ENCODE assay signal across 21 cellular contexts in the genomic region with DNA sequence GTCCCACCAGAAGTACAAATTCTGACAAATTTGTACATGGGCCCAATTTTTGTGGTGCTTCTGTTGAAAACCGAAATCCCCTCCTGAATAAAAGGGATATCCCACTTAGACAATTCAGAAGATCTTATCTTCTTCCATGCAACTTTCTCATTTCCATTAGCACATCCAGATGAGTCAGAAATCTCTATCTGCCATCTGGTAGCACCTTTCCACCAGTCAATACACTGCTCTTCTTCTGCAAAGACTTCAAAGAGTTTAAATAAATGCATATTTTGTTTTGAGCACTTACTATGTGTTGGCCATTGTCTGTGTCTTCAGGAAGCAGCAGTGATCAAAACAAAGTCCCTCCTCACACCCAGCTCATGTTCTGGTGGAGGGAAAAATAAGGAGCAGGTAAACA. TPM values are rescaled to one million over a fixed set of nuclear protein-coding genes. Genes with fewer than 3 reads are reported as not detected.
A peak's percentile ranks its signal among the peaks of the same experiment; 100 is the strongest.
DNase-seq lines count a peak whose midpoint lies in the region; ATAC-seq lines count a peak whose summit lies in the region.
"Had no signal": no experiment of that assay in that cellular context is flagged by ENCODE, and none has a peak within 500 bp of the region (broad histone marks: within the 10 kb centered on the region; RNA-seq: fewer than 3 reads in every experiment).

No MANE protein-coding gene starts in this region.

- peak overlapping the region; percentile 27 for H3K4me3 Mint-ChIP-seq in activated naive CD8-positive, alpha-beta T cell
- H3K4me3 Mint-ChIP-seq in activated naive CD8-positive, alpha-beta T cell treated with anti-CD3 and anti-CD28 coated beads for 36 hours = no peak overlapping the region
- peak overlapping the region; percentile 4 for H3K4me3 Mint-ChIP-seq in activated naive CD8-positive, alpha-beta T cell treated with anti-CD3 and anti-CD28 coated beads, Interleukin-2, amount 50 U/mL, for 24 hours
- no peak overlapping the region for H3K4me3 Mint-ChIP-seq in stimulated activated naive CD8-positive, alpha-beta T cell treated with anti-CD3 and anti-CD28 coated beads, Interleukin-15, amount 100 ng/mL, for 72 hours
- H3K4me3 Mint-ChIP-seq: H9 had no signal

- H3K4me1 Mint-ChIP-seq in activated naive CD8-positive, alpha-beta T cell (ENCODE audit: low read depth) = peaks cover 40% of the 10 kb centered on the region
- H3K4me1 Mint-ChIP-seq in activated naive CD8-positive, alpha-beta T cell treated with anti-CD3 and anti-CD28 coated beads for 36 hours = peaks cover 26% of the 10 kb centered on the region
- H3K4me1 Mint-ChIP-seq in activated naive CD8-positive, alpha-beta T cell treated with anti-CD3 and anti-CD28 coated beads, Interleukin-2, amount 50 U/mL, for 24 hours = peaks cover 58% of the 10 kb centered on the region
- peaks cover 36% of the 10 kb centered on the region for H3K4me1 Mint-ChIP-seq in stimulated activated naive CD8-positive, alpha-beta T cell treated with anti-CD3 and anti-CD28 coated beads, Interleukin-15, amount 100 ng/mL, for 72 hours
- H3K4me1 Mint-ChIP-seq: H9 had no signal

- no peaks in the 10 kb centered on the region for H3K9me3 Mint-ChIP-seq in activated naive CD8-positive, alpha-beta T cell (ENCODE audit: low read depth)
- H3K9me3 Mint-ChIP-seq in activated naive CD8-positive, alpha-beta T cell treated with anti-CD3 and anti-CD28 coated beads for 36 hours = peaks cover 9% of the 10 kb centered on the region
- peaks cover 13% of the 10 kb centered on the region for H3K9me3 Mint-ChIP-seq in activated naive CD8-positive, alpha-beta T cell treated with anti-CD3 and anti-CD28 coated beads, Interleukin-2, amount 50 U/mL, for 24 hours
- peaks cover 10 to 21% of the 10 kb centered on the region in 2 donors for H3K9me3 Mint-ChIP-seq in stimulated activated naive CD8-positive, alpha-beta T cell treated with anti-CD3 and anti-CD28 coated beads, Interleukin-15, amount 100 ng/mL, for 72 hours

- no peaks in the 10 kb centered on the region for H3K27me3 Mint-ChIP-seq in activated naive CD8-positive, alpha-beta T cell
- no peaks in the 10 kb centered on the region for H3K27me3 Mint-ChIP-seq in activated naive CD8-positive, alpha-beta T cell treated with anti-CD3 and anti-CD28 coated beads for 36 hours
- no peaks in the 10 kb centered on the region for H3K27me3 Mint-ChIP-seq in activated naive CD8-positive, alpha-beta T cell treated with anti-CD3 and anti-CD28 coated beads, Interleukin-2, amount 50 U/mL, for 24 hours
- H3K27me3 Mint-ChIP-seq in stimulated activated naive CD8-positive, alpha-beta T cell treated with anti-CD3 and anti-CD28 coated beads, Interleukin-15, amount 100 ng/mL, for 72 hours = no peaks in the 10 kb centered on the region

- peak overlapping the region; percentile 86 for H3K27ac Mint-ChIP-seq in activated naive CD8-positive, alpha-beta T cell
- H3K27ac Mint-ChIP-seq in activated naive CD8-positive, alpha-beta T cell treated with anti-CD3 and anti-CD28 coated beads for 36 hours = no peak overlapping the region
- H3K27ac Mint-ChIP-seq in activated naive CD8-positive, alpha-beta T cell treated with anti-CD3 and anti-CD28 coated beads, Interleukin-2, amount 50 U/mL, for 24 hours = peak overlapping the region; percentile 50
- H3K27ac Mint-ChIP-seq in stimulated activated naive CD8-positive, alpha-beta T cell treated with anti-CD3 and anti-CD28 coated beads, Interleukin-15, amount 100 ng/mL, for 72 hours = no peak overlapping the region
- H3K27ac Mint-ChIP-seq: H9 had no signal

- H3K36me3 Mint-ChIP-seq in activated naive CD8-positive, alpha-beta T cell = peaks cover 6% of the 10 kb centered on the region
- peaks cover 5% of the 10 kb centered on the region for H3K36me3 Mint-ChIP-seq in activated naive CD8-positive, alpha-beta T cell treated with anti-CD3 and anti-CD28 coated beads for 36 hours
- H3K36me3 Mint-ChIP-seq in activated naive CD8-positive, alpha-beta T cell treated with anti-CD3 and anti-CD28 coated beads, Interleukin-2, amount 50 U/mL, for 24 hours (ENCODE audit: low read depth) = peaks cover 2% of the 10 kb centered on the region

- peak; percentile 38 to 55 for ATAC-seq in activated CD4-positive, CD25-positive, alpha-beta regulatory T cell treated with anti-CD3 and anti-CD28 coated beads, Interleukin-2, amount 50 U/mL, for 24 hours
- ATAC-seq in activated naive CD8-positive, alpha-beta T cell treated with anti-CD3 and anti-CD28 coated beads, Interleukin-2, amount 50 U/mL, for 24 hours = peak; percentile 69
- ATAC-seq in stimulated activated naive CD8-positive, alpha-beta T cell treated with anti-CD3 and anti-CD28 coated beads, Interleukin-15, amount 100 ng/mL, for 72 hours = peak; percentile 55
- ATAC-seq in HG02642 (IDR thresholded peaks at IDR 0.05; ENCODE audit: poor library complexity, unreplicated experiment) = no peak
- ATAC-seq: GM12878, PC-3 had no signal

- DNase-seq in activated CD4-positive, CD25-positive, alpha-beta regulatory T cell (lab: John Stamatoyannopoulos, UW) = no peak
- no peak for DNase-seq in activated naive CD8-positive, alpha-beta T cell treated with anti-CD3 and anti-CD28 coated beads for 36 hours
- DNase-seq in activated naive CD8-positive, alpha-beta T cell treated with anti-CD3 and anti-CD28 coated beads, Interleukin-2, amount 50 U/mL, for 24 hours = no peak
- DNase-seq in stimulated activated naive CD8-positive, alpha-beta T cell treated with anti-CD3 and anti-CD28 coated beads, Interleukin-15, amount 100 ng/mL, for 72 hours = no peak
- no peak for DNase-seq in GM03348 (ENCODE audit: low spot score)
- DNase-seq: AML-193, DMS153, GF-D8, H9, IMR-90, Karpas-422, NCI-H1048, NCI-H1436, NCI-H2029, NCI-H345, NCI-H524 treated with DMSO at 0.1 percent for 48 hours, PC-3 had no signal

RNA-seq across cellular contexts. Expression of a gene that starts 12.7 kb away (rescaled TPM):
- total RNA-seq in activated naive CD8-positive, alpha-beta T cell treated with anti-CD3 and anti-CD28 coated beads for 36 hours = 100 to 1,000 TPM; 117 to 125 TPM

Comparison
In these comparisons a context has a peak if more than half of its experiments do, and no peak if none do; other contexts are left out.
1. H3K27ac Mint-ChIP-seq: peak in activated naive CD8-positive, alpha-beta T cell (single experiment) and activated naive CD8-positive, alpha-beta T cell treated with anti-CD3 and anti-CD28 coated beads, Interleukin-2, amount 50 U/mL, for 24 hours (single experiment); none in activated naive CD8-positive, alpha-beta T cell treated with anti-CD3 and anti-CD28 coated beads for 36 hours (single experiment) and stimulated activated naive CD8-positive, alpha-beta T cell treated with anti-CD3 and anti-CD28 coated beads, Interleukin-15, amount 100 ng/mL, for 72 hours (0 of 2).
2. H3K4me3 Mint-ChIP-seq: peak in activated naive CD8-positive, alpha-beta T cell (single experiment) and activated naive CD8-positive, alpha-beta T cell treated with anti-CD3 and anti-CD28 coated beads, Interleukin-2, amount 50 U/mL, for 24 hours (single experiment); none in activated naive CD8-positive, alpha-beta T cell treated with anti-CD3 and anti-CD28 coated beads for 36 hours (single experiment) and stimulated activated naive CD8-positive, alpha-beta T cell treated with anti-CD3 and anti-CD28 coated beads, Interleukin-15, amount 100 ng/mL, for 72 hours (0 of 2).